Comparison of ENCODE assay signal across 22 cellular contexts in the genomic region with DNA sequence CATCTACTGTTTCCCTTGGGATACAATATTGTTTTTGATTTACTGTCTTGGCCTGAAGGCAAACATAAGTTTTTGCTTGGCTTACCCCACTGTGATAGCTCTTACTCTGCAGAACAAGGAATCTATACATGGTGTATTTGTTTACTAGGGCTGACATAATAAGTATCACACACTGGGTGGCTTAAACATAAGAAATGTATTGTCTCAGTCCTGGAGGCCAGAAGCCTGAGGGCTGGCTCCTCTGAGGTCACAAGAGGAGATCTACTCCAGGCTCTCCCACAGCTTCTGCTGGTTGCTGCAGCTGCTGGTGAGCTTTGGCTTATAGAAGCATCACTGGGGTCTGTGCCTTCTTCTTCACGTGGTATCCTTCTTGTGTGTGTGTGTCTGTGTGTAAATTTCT. TPM values are rescaled to one million over a fixed set of nuclear protein-coding genes. Genes with fewer than 3 reads are reported as not detected.
"Had no signal": no experiment of that assay in that cellular context is flagged by ENCODE, and none has a peak within 500 bp of the region (broad histone marks: within the 10 kb centered on the region; RNA-seq: fewer than 3 reads in every experiment).

No MANE protein-coding gene starts in this region.

- H3K4me1 Mint-ChIP-seq: activated naive CD4-positive, alpha-beta T cell treated with anti-CD3 and anti-CD28 coated beads, Interleukin-2, amount 10 ng/mL, durations not matched to agents 7 days and 5 days; activated naive CD8-positive, alpha-beta T cell treated with anti-CD3 and anti-CD28 coated beads for 36 hours; activated T-helper 17 cell treated with anti-CD3 and anti-CD28 coated beads, Interleukin-2, amount 50 U/mL, for 72 hours; T-helper 17 cell had no signal

- DNase-seq: activated CD4-positive, alpha-beta T cell treated with anti-CD3 and anti-CD28 coated beads for 48 hours; activated CD4-positive, alpha-beta T cell treated with anti-CD3 and anti-CD28 coated beads, Interleukin-2, amount 50 U/mL, for 4 hours; activated CD4-positive, CD25-positive, alpha-beta regulatory T cell treated with anti-CD3 and anti-CD28 coated beads, Interleukin-2, amount 50 U/mL, for 72 hours; activated gamma-delta T cell; activated naive CD4-positive, alpha-beta T cell treated with anti-CD3 and anti-CD28 coated beads, Interleukin-2, amount 10 ng/mL, durations not matched to agents 7 days and 5 days; activated naive CD8-positive, alpha-beta T cell treated with anti-CD3 and anti-CD28 coated beads for 36 hours; activated T-cell treated with anti-CD3 and anti-CD28 coated beads, Interleukin-2, amount 50 U/mL, for 4 hours; brain microvascular endothelial cell; Kasumi-1; KBM-7; NCI-H146; NCI-H1930; NCI-H2107; NCI-H2171 treated with DMSO at 0.1 percent for 48 hours; NCI-H226; NCI-H510A treated with DMSO at 0.1 percent for 48 hours; Peyer's patch; SHP77; T-helper 17 cell; T-helper 9 cell had no signal

- H3K27ac Mint-ChIP-seq: activated naive CD4-positive, alpha-beta T cell treated with anti-CD3 and anti-CD28 coated beads, Interleukin-2, amount 10 ng/mL, durations not matched to agents 7 days and 5 days; activated naive CD8-positive, alpha-beta T cell treated with anti-CD3 and anti-CD28 coated beads for 36 hours; activated T-helper 17 cell treated with anti-CD3 and anti-CD28 coated beads, Interleukin-2, amount 50 U/mL, for 72 hours; T-helper 17 cell had no signal

- H3K9me3 Mint-ChIP-seq: activated naive CD4-positive, alpha-beta T cell treated with anti-CD3 and anti-CD28 coated beads, Interleukin-2, amount 10 ng/mL, durations not matched to agents 7 days and 5 days; activated naive CD8-positive, alpha-beta T cell treated with anti-CD3 and anti-CD28 coated beads for 36 hours; activated T-cell treated with anti-CD3 and anti-CD28 coated beads, Interleukin-2, amount 50 U/mL, for 4 hours; activated T-helper 17 cell treated with anti-CD3 and anti-CD28 coated beads, Interleukin-2, amount 50 U/mL, for 72 hours had no signal

- H3K36me3 Mint-ChIP-seq: activated naive CD4-positive, alpha-beta T cell treated with anti-CD3 and anti-CD28 coated beads, Interleukin-2, amount 10 ng/mL, durations not matched to agents 7 days and 5 days; activated naive CD8-positive, alpha-beta T cell treated with anti-CD3 and anti-CD28 coated beads for 36 hours had no signal

- H3K4me3 Mint-ChIP-seq: activated naive CD4-positive, alpha-beta T cell treated with anti-CD3 and anti-CD28 coated beads, Interleukin-2, amount 10 ng/mL, durations not matched to agents 7 days and 5 days; activated naive CD8-positive, alpha-beta T cell treated with anti-CD3 and anti-CD28 coated beads for 36 hours; activated T-cell treated with anti-CD3 and anti-CD28 coated beads, Interleukin-2, amount 50 U/mL, for 4 hours; activated T-helper 17 cell treated with anti-CD3 and anti-CD28 coated beads, Interleukin-2, amount 50 U/mL, for 72 hours; T-helper 17 cell; WTC11 had no signal

- H3K27me3 Mint-ChIP-seq: activated naive CD4-positive, alpha-beta T cell treated with anti-CD3 and anti-CD28 coated beads, Interleukin-2, amount 10 ng/mL, durations not matched to agents 7 days and 5 days had no signal

- ATAC-seq: activated T-cell treated with anti-CD3 and anti-CD28 coated beads, Interleukin-2, amount 50 U/mL, for 4 hours; activated T-helper 17 cell treated with anti-CD3 and anti-CD28 coated beads, Interleukin-2, amount 50 U/mL, for 72 hours; T-helper 17 cell; WTC11 had no signal

RNA-seq across cellular contexts. Expression of gene IGSF5, which starts 30.7 kb away (rescaled TPM):
- total RNA-seq: activated naive CD8-positive, alpha-beta T cell treated with anti-CD3 and anti-CD28 coated beads for 36 hours; activated T-cell treated with anti-CD3 and anti-CD28 coated beads, Interleukin-2, amount 50 U/mL, for 4 hours; activated T-helper 17 cell treated with anti-CD3 and anti-CD28 coated beads, Interleukin-2, amount 50 U/mL, for 72 hours; Peyer's patch; T-helper 17 cell had no signal
